Comparison of ENCODE assay signal across 1 cellular context in genomic region chr14:76314521-76314951, GRCh38.
TF ChIP-seq lines count a peak whose summit lies in the region.

No MANE protein-coding gene starts in this region.

TF ChIP-seq in GM23338, 12 proteins besides CTCF, POLR2A, EP300 and RAD21 (continued from another document):
- TF ChIP-seq, protein P1, sequence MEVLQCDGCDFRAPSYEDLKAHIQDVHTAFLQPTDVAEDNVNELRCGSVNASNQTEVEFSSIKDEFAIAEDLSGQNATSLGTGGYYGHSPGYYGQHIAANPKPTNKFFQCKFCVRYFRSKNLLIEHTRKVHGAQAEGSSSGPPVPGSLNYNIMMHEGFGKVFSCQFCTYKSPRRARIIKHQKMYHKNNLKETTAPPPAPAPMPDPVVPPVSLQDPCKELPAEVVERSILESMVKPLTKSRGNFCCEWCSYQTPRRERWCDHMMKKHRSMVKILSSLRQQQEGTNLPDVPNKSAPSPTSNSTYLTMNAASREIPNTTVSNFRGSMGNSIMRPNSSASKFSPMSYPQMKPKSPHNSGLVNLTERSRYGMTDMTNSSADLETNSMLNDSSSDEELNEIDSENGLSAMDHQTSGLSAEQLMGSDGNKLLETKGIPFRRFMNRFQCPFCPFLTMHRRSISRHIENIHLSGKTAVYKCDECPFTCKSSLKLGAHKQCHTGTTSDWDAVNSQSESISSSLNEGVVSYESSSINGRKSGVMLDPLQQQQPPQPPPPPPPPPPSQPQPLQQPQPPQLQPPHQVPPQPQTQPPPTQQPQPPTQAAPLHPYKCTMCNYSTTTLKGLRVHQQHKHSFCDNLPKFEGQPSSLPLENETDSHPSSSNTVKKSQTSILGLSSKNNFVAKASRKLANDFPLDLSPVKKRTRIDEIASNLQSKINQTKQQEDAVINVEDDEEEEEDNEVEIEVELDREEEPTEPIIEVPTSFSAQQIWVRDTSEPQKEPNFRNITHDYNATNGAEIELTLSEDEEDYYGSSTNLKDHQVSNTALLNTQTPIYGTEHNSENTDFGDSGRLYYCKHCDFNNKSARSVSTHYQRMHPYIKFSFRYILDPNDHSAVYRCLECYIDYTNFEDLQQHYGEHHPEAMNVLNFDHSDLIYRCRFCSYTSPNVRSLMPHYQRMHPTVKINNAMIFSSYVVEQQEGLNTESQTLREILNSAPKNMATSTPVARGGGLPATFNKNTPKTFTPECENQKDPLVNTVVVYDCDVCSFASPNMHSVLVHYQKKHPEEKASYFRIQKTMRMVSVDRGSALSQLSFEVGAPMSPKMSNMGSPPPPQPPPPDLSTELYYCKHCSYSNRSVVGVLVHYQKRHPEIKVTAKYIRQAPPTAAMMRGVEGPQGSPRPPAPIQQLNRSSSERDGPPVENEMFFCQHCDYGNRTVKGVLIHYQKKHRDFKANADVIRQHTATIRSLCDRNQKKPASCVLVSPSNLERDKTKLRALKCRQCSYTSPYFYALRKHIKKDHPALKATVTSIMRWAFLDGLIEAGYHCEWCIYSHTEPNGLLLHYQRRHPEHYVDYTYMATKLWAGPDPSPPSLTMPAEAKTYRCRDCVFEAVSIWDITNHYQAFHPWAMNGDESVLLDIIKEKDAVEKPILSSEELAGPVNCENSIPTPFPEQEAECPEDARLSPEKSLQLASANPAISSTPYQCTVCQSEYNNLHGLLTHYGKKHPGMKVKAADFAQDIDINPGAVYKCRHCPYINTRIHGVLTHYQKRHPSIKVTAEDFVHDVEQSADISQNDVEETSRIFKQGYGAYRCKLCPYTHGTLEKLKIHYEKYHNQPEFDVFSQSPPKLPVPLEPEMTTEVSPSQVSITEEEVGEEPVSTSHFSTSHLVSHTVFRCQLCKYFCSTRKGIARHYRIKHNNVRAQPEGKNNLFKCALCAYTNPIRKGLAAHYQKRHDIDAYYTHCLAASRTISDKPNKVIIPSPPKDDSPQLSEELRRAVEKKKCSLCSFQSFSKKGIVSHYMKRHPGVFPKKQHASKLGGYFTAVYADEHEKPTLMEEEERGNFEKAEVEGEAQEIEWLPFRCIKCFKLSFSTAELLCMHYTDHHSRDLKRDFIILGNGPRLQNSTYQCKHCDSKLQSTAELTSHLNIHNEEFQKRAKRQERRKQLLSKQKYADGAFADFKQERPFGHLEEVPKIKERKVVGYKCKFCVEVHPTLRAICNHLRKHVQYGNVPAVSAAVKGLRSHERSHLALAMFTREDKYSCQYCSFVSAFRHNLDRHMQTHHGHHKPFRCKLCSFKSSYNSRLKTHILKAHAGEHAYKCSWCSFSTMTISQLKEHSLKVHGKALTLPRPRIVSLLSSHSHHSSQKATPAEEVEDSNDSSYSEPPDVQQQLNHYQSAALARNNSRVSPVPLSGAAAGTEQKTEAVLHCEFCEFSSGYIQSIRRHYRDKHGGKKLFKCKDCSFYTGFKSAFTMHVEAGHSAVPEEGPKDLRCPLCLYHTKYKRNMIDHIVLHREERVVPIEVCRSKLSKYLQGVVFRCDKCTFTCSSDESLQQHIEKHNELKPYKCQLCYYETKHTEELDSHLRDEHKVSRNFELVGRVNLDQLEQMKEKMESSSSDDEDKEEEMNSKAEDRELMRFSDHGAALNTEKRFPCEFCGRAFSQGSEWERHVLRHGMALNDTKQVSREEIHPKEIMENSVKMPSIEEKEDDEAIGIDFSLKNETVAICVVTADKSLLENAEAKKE (CRISPR knock-in tag; IDR thresholded peaks at IDR 0.05): peak; percentile 58; the same call in 1 of the 2 replicates
